ENCODE assay signal across 8 cellular contexts in genomic region chr17:29326414-29326813, GRCh38.
"Had no signal": no experiment of that assay in that cellular context is flagged by ENCODE, and none has a peak within 500 bp of the region (broad histone marks: within the 10 kb centered on the region; RNA-seq: fewer than 3 reads in every experiment).

No MANE protein-coding gene starts in this region.

- ATAC-seq: GM12878 had no signal

- DNase-seq: GDM1, GF-D8 had no signal

- H3K4me3 ChIP-seq: GM12878 had no signal

- FAIRE-seq: G401.6, GM12878, GM12891, GM12892, GM18507, GM19239 had no signal
